8 cellular contexts compared by ENCODE assay signal in genomic region chr11:43358308-43358669, GRCh38. TPM values are rescaled to one million over a fixed set of nuclear protein-coding genes. Genes with fewer than 3 reads are reported as not detected.
DNase-seq lines count a peak whose midpoint lies in the region; ATAC-seq and TF ChIP-seq lines count a peak whose summit lies in the region.

No MANE protein-coding gene starts in this region.

- H2AFZ ChIP-seq in KMS-11 (ENCODE audit: low read depth): peak overlapping the region; percentile 77

- H3K36me3 Mint-ChIP-seq in central memory CD8-positive, alpha-beta T cell (ENCODE audit: insufficient read depth): peaks cover 14% of the 10 kb centered on the region

- H3K79me2 ChIP-seq in KMS-11 (ENCODE audit: insufficient read depth, low read depth): peaks cover 42% of the 10 kb centered on the region

- peak overlapping the region; percentile 92; the same call in 1 of the 2 replicates for H3K27ac ChIP-seq in KMS-11

- peak overlapping the region; percentile 99 for H3K27ac Mint-ChIP-seq in central memory CD8-positive, alpha-beta T cell (ENCODE audit: low read depth)

- H3K4me2 ChIP-seq in KMS-11: peak overlapping the region; percentile 63

- CTCF ChIA-PET in BJ (lab: Yijun Ruan, JAX): interaction anchor here (1.1 to 2.0 kb wide), 3 partner anchors 9 to 46 kb away, joined by 4 to 7 read pairs (median 5); partner anchors contain the start of gene API5

- H3K27me3 Mint-ChIP-seq in central memory CD8-positive, alpha-beta T cell: no peaks in the 10 kb centered on the region

- H3K27me3 ChIP-seq in BJ (ENCODE audit: control insufficient read depth, insufficient read depth, low read length): no peaks in the 10 kb centered on the region
- no peaks in the 10 kb centered on the region for H3K27me3 ChIP-seq in KMS-11 (ENCODE audit: insufficient read depth, low read depth)
- no peaks in the 10 kb centered on the region for H3K27me3 ChIP-seq in mucosa of stomach (ENCODE audit: control insufficient read depth, insufficient read depth, low read length)

- no peak for DNase-seq in BJ (ENCODE audit: low read depth)
- no peak for DNase-seq in central memory CD8-positive, alpha-beta T cell (ENCODE audit: low spot score in 2 of 2)
- no peak for DNase-seq in NK-92 (lab: John Stamatoyannopoulos, UW; ENCODE audit: unreplicated experiment)
- no peak for DNase-seq in GM19240 (ENCODE audit: insufficient read length, low spot score)
- no peak for DNase-seq in central memory CD4-positive, alpha-beta T cell

- H4K20me1 ChIP-seq in KMS-11 (ENCODE audit: insufficient read depth): no peaks in the 10 kb centered on the region

- ATAC-seq in central memory CD8-positive, alpha-beta T cell (replicated peaks; ENCODE audit: extremely low read depth, poor library complexity, severe bottlenecking): no peak
- ATAC-seq in HG03457 (IDR thresholded peaks at IDR 0.05; ENCODE audit: unreplicated experiment): no peak

- peaks cover 4% of the 10 kb centered on the region; the same call in 1 of the 2 replicates for H3K36me3 ChIP-seq in BJ (ENCODE audit: control insufficient read depth, insufficient read depth, low read length)
- no peaks in the 10 kb centered on the region for H3K36me3 ChIP-seq in KMS-11 (ENCODE audit: insufficient read depth)
- no peaks in the 10 kb centered on the region for H3K36me3 ChIP-seq in mucosa of stomach (ENCODE audit: control insufficient read depth, insufficient read depth, low read length)

- H3K4me1 Mint-ChIP-seq in central memory CD8-positive, alpha-beta T cell: peaks cover 42% of the 10 kb centered on the region

- H3K9me3 ChIP-seq in mucosa of stomach (ENCODE audit: control insufficient read depth, low read length): no peaks in the 10 kb centered on the region

- peaks cover 20% of the 10 kb centered on the region for H3K4me1 ChIP-seq in KMS-11 (ENCODE audit: low read depth, poor library complexity, severe bottlenecking)
- peaks cover 6% of the 10 kb centered on the region for H3K4me1 ChIP-seq in mucosa of stomach (ENCODE audit: control insufficient read depth, insufficient read depth, low read length)

- POLR2A ChIA-PET in BJ (lab: Charles Lee): no interaction called here

- TF ChIP-seq CTCF in BJ (IDR thresholded peaks at IDR 0.05; ENCODE audit: insufficient read depth, low read depth, low read length): no peak
- no peak for TF ChIP-seq CTCF in KMS-11 (conservative IDR thresholded peaks at IDR 0.05; ENCODE audit: low read depth, low read length)

- H3K4me3 Mint-ChIP-seq in central memory CD8-positive, alpha-beta T cell: peak overlapping the region; percentile 97

- H3K4me3 ChIP-seq in BJ (ENCODE audit: low read depth, low read length) (peak overlapping the region; percentile 89), KMS-11 (IDR thresholded peaks at IDR 0.05; ENCODE audit: insufficient read depth, low read depth, low read length) (no peak overlapping the region), mucosa of stomach (ENCODE audit: low read length) (peak overlapping the region; percentile 93)

- H3K9me3 Mint-ChIP-seq in central memory CD8-positive, alpha-beta T cell: no peaks in the 10 kb centered on the region

- H3K9ac ChIP-seq in KMS-11 (peak overlapping the region; percentile 95; the same call in 1 of the 2 replicates), mucosa of stomach (ENCODE audit: low read length) (peak overlapping the region; percentile 90)

RNA-seq across cellular contexts. Expression of gene TTC17, which starts 0.4 kb away (rescaled TPM):
- polyA plus RNA-seq in BJ (2011; rRNA removed): 86.5 and 104 TPM in 2 replicates
- polyA minus RNA-seq in BJ (2011; rRNA and poly(A)+ RNA removed): 76.7 and 86.8 TPM in 2 replicates

RNA-seq across cellular contexts. Expression of gene API5, which starts 46.5 kb away (rescaled TPM):
- 29.3 and 58.2 TPM in 2 replicates for polyA plus RNA-seq in BJ (2011; rRNA removed)
- 19.5 and 26.5 TPM in 2 replicates for polyA minus RNA-seq in BJ (2011; rRNA and poly(A)+ RNA removed)
